13 cellular contexts compared by ENCODE assay signal in the genomic region with DNA sequence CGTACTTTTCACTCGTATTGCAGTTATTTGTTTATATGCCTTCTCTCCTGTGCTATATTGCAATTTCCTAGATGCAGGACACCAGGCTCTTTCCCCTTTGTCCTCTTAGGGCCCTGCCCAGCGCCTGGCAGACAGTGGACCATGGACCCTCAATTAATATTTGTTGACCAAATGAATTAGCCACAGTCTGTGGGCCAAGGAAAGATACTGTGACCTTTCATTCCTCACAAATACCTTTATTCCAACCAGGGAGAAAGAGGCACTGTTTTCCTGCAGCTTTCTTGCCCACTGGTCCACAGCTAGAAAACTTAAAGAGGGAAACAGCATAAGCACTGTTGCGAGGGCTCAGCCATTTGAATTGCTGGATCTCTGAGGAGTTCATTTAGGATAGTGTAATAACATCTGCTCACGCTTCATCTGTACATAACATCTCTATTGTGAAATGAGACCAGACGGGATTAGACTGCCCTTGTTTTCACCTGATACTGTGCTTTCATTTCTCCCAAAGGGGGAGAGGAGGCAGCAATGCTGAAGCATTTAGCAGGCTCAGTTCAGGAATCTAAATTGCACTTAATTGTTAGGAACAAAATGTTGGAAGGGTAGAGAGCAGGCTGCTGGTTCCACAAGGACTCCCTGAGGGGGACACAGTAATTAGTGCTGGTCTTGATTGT. TPM values are rescaled to one million over a fixed set of nuclear protein-coding genes. Genes with fewer than 3 reads are reported as not detected.
A peak's percentile ranks its signal among the peaks of the same experiment; 100 is the strongest.
DNase-seq lines count a peak whose midpoint lies in the region; ATAC-seq and TF ChIP-seq lines count a peak whose summit lies in the region.
"Had no signal": no experiment of that assay in that cellular context is flagged by ENCODE, and none has a peak within 500 bp of the region (broad histone marks: within the 10 kb centered on the region; RNA-seq: fewer than 3 reads in every experiment).

No MANE protein-coding gene starts in this region.

- peak overlapping the region; percentile 83 for H2AFZ ChIP-seq in parathyroid adenoma

- ATAC-seq in GM21526 (IDR thresholded peaks at IDR 0.05; ENCODE audit: low FRiP score, unreplicated experiment), result no peak
- no peak for ATAC-seq in HG02938 (IDR thresholded peaks at IDR 0.05; ENCODE audit: unreplicated experiment)
- no peak for ATAC-seq in GM21737 (IDR thresholded peaks at IDR 0.05; ENCODE audit: unreplicated experiment)

- H3K27ac ChIP-seq in parathyroid adenoma, result peak overlapping the region; percentile 85
- H3K27ac ChIP-seq: thoracic aorta had no signal

- TF ChIP-seq CTCF in epithelial cell of proximal tubule (conservative IDR thresholded peaks at IDR 0.05; ENCODE audit: low read depth, low read length) (no peak), parathyroid adenoma (IDR thresholded peaks at IDR 0.05) (no peak)

- H3K9me3 ChIP-seq in parathyroid adenoma (ENCODE audit: control insufficient read depth, low read length), result no peaks in the 10 kb centered on the region
- H3K9me3 ChIP-seq: thoracic aorta had no signal

- H3K79me2 ChIP-seq in parathyroid adenoma, result peaks cover 15% of the 10 kb centered on the region

- H3K4me3 ChIP-seq in epithelial cell of proximal tubule (ENCODE audit: low read depth, low read length) (peak overlapping the region; percentile 54), parathyroid adenoma (ENCODE audit: low read depth, low read length) (peak overlapping the region; percentile 10)
- H3K4me3 ChIP-seq: thoracic aorta had no signal

- peak overlapping the region; percentile 50 for H3K4me2 ChIP-seq in parathyroid adenoma (ENCODE audit: low read length)

- H3K36me3 ChIP-seq in parathyroid adenoma (ENCODE audit: control insufficient read depth, insufficient read depth, low read length), result no peaks in the 10 kb centered on the region
- H3K36me3 ChIP-seq: thoracic aorta had no signal

- peaks cover 24% of the 10 kb centered on the region for H3K4me1 ChIP-seq in parathyroid adenoma

- in situ Hi-C loops in G401 (cut with HindIII; ENCODE audit: low sequenced_read_pairs), result no loop called here

- H3K27me3 ChIP-seq in parathyroid adenoma (ENCODE audit: control insufficient read depth, insufficient read depth, low read length), result no peaks in the 10 kb centered on the region

- DNase-seq in G401 (ENCODE audit: low spot score) (peak; percentile 41), NCI-H82 (lab: John Stamatoyannopoulos, UW) (peak; percentile 39), epithelial cell of proximal tubule (ENCODE audit: low read depth) (no peak), T-helper 1 cell (no peak)
- DNase-seq: CD8-positive, alpha-beta memory T cell; foreskin melanocyte; NCI-H1417 treated with DMSO at 0.1 percent for 48 hours; stimulated activated CD4-positive, alpha-beta T cell treated with anti-CD3 and anti-CD28 coated beads, Interleukin-2, amount 100 ng/mL, for 24 hours had no signal

- H3K9ac ChIP-seq in parathyroid adenoma, result no peak overlapping the region

RNA-seq across cellular contexts. Expression of a gene that starts 46.7 kb away (rescaled TPM):
- total RNA-seq in G401 (2014; rRNA removed; shearing (Covaris generic)), result 35.4 and 37.3 TPM in 2 replicates
- 36.9 and 40.8 TPM in 2 replicates for total RNA-seq in epithelial cell of proximal tubule

Comparison
In these comparisons a context has a peak if more than half of its experiments do, and no peak if none do; other contexts are left out.
1. DNase-seq: peak in G401 (single experiment) and NCI-H82 (single experiment); none in epithelial cell of proximal tubule (single experiment) and T-helper 1 cell (0 of 5).